Comparison of ENCODE assay signal across 18 cellular contexts in genomic region chrX:11609109-11609508, GRCh38. TPM values are rescaled to one million over a fixed set of nuclear protein-coding genes. Genes with fewer than 3 reads are reported as not detected.
DNase-seq lines count a peak whose midpoint lies in the region; ATAC-seq and TF ChIP-seq lines count a peak whose summit lies in the region.
"Had no signal": no experiment of that assay in that cellular context is flagged by ENCODE, and none has a peak within 500 bp of the region (broad histone marks: within the 10 kb centered on the region; RNA-seq: fewer than 3 reads in every experiment).

No MANE protein-coding gene starts in this region.

- in situ Hi-C loops in G401 (cut with HindIII; ENCODE audit: low sequenced_read_pairs) = no loop called here

- ATAC-seq in GM18907 (IDR thresholded peaks at IDR 0.05; ENCODE audit: unreplicated experiment) = peak; percentile 56
- ATAC-seq in GM21723 (IDR thresholded peaks at IDR 0.05; ENCODE audit: unreplicated experiment) = peak; percentile 62
- ATAC-seq in HG03095 (IDR thresholded peaks at IDR 0.05; ENCODE audit: unreplicated experiment) = peak; percentile 67
- ATAC-seq in GM21367 (IDR thresholded peaks at IDR 0.05; ENCODE audit: unreplicated experiment) = no peak
- ATAC-seq in HG03439 (IDR thresholded peaks at IDR 0.05; ENCODE audit: unreplicated experiment) = no peak
- ATAC-seq: effector memory CD8-positive, alpha-beta T cell had no signal

- DNase-seq in GM10266 (ENCODE audit: extremely low spot score) (peak; percentile 3), NCI-H1417 treated with DMSO at 0.1 percent for 48 hours (lab: John Stamatoyannopoulos, UW) (no peak), G401 (ENCODE audit: low spot score) (no peak)
- DNase-seq: activated CD4-positive, alpha-beta T cell treated with anti-CD3 and anti-CD28 coated beads, Interleukin-2, amount 10 ng/mL, durations not matched to agents 7 days and 5 days; activated naive CD4-positive, alpha-beta T cell treated with Interleukin-2 at 50 U/mL for 16 hours; aorta; Calu3; cerebellar nuclear complex; effector memory CD8-positive, alpha-beta T cell; glutamatergic neuron; NCI-H1930; NCI-H446; spleen had no signal

- TF ChIP-seq CTCF in GM10266 (IDR thresholded peaks at IDR 0.05; ENCODE audit: control insufficient read depth, insufficient read depth, low read depth, missing control alignments) = no peak

RNA-seq across cellular contexts. Expression of gene ARHGAP6, which starts 56.6 kb away (rescaled TPM):
- total RNA-seq in G401 (2014; rRNA removed; shearing (Covaris generic)) = not detected in 2 replicates
- total RNA-seq: activated CD4-positive, alpha-beta T cell treated with anti-CD3 and anti-CD28 coated beads, Interleukin-2, amount 10 ng/mL, durations not matched to agents 7 days and 5 days; Calu3 had no signal

Comparison
In these comparisons a context has a peak if more than half of its experiments do, and no peak if none do; other contexts are left out.
1. ATAC-seq: peak in GM18907 (single experiment), GM21723 (single experiment) and HG03095 (single experiment); none in GM21367 (single experiment) and HG03439 (single experiment).